Comparison of ENCODE assay signal across 34 cellular contexts in the genomic region with DNA sequence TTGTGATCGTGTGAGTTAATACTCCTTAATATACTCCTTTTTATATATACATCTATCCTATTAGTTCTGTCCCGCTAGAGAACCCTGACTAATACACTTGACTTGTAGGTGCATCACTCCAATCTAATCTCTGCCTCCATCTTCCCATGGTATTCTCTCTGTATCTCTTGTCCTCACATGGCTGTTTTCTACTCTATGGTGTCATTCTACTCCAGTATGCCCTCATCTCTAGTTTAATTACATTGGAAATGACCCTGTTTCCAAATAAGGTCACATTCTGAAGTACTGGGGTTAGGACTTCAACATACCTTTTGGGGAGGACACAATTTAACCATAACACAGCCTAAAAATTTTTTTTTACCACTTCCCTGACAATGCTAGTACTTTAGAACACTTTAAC.
"Had no signal": no experiment of that assay in that cellular context is flagged by ENCODE, and none has a peak within 500 bp of the region (broad histone marks: within the 10 kb centered on the region; RNA-seq: fewer than 3 reads in every experiment).

No MANE protein-coding gene starts in this region.

- DNase-seq: Karpas-422, Kasumi-1, MG63, MM.1S, MV-4-11, NCI-H1048, NCI-H1092, NCI-H1092 treated with DMSO at 0.1 percent for 48 hours, NCI-H1105, NCI-H1105 treated with DMSO at 0.1 percent for 48 hours, NCI-H1417, NCI-H1417 treated with DMSO at 0.1 percent for 48 hours, NCI-H1436, NCI-H1436 treated with DMSO at 0.1 percent for 48 hours, NCI-H146, NCI-H1694, NCI-H1694 treated with DMSO at 0.1 percent for 48 hours, NCI-H187, NCI-H187 treated with DMSO at 0.1 percent for 48 hours, NCI-H1930, NCI-H2029, NCI-H2029 treated with DMSO at 0.1 percent for 48 hours, NCI-H2081, NCI-H2081 treated with DMSO at 0.1 percent for 48 hours, NCI-H2107, NCI-H2171, NCI-H2171 treated with DMSO at 0.1 percent for 48 hours, NCI-H2227 treated with DMSO at 0.1 percent for 48 hours, NCI-H226, NCI-H345, NCI-H446, NCI-H446 treated with DMSO at 0.1 percent for 48 hours, NCI-H510A, NCI-H510A treated with DMSO at 0.1 percent for 48 hours had no signal

- H3K4me3 ChIP-seq: MG63 had no signal

- H3K36me3 ChIP-seq: MG63 had no signal

- H3K27me3 ChIP-seq: MG63 had no signal
